8 cellular contexts compared by ENCODE assay signal in genomic region chr17:31859487-31860008, GRCh38. TPM values are rescaled to one million over a fixed set of nuclear protein-coding genes. Genes with fewer than 3 reads are reported as not detected.
DNase-seq lines count a peak whose midpoint lies in the region; ATAC-seq, FAIRE-seq and TF ChIP-seq lines count a peak whose summit lies in the region.

No MANE protein-coding gene starts in this region.

- H3K27ac Mint-ChIP-seq in activated T-helper 17 cell treated with anti-CD3 and anti-CD28 coated beads, Interleukin-2, amount 50 U/mL, for 72 hours: no peak overlapping the region

- H3K36me3 ChIP-seq in keratinocyte (ENCODE audit: control insufficient read depth in 2 of 2, extremely low read depth in 1 of 2, insufficient read depth in 2 of 2, low read length in 2 of 2) (peaks cover 2 to 7% of the 10 kb centered on the region in 2 experiments), tibial artery (peaks cover 23 to 49% (median 36%) of the 10 kb centered on the region in 3 donors)

- H3K4me3 ChIP-seq in keratinocyte (ENCODE audit: control insufficient read depth in 2 of 3, extremely low read depth in 1 of 3, insufficient read depth in 2 of 3, low read depth in 1 of 3, low read length in 3 of 3): peak overlapping the region in 2 of 3 experiments; percentile 31 to 65
- peak overlapping the region; percentile 57 to 95 for H3K4me3 ChIP-seq in tibial artery

- peaks cover 10% of the 10 kb centered on the region for H3K36me3 Mint-ChIP-seq in activated T-cell treated with anti-CD3 and anti-CD28 coated beads, Interleukin-2, amount 50 U/mL, for 4 hours (ENCODE audit: insufficient read depth)
- H3K36me3 Mint-ChIP-seq in activated T-helper 17 cell treated with anti-CD3 and anti-CD28 coated beads, Interleukin-2, amount 50 U/mL, for 72 hours (ENCODE audit: low read depth): peaks cover 44% of the 10 kb centered on the region

- intact Hi-C loops in tibial artery (cut with DNase I; ENCODE audit: low total_unique reads): loop anchor here (5.0 kb wide), 2 partner anchors 43 to 302 kb away; partner anchors contain the start of gene UTP6

- no peaks in the 10 kb centered on the region for H3K27me3 Mint-ChIP-seq in activated T-cell treated with anti-CD3 and anti-CD28 coated beads, Interleukin-2, amount 50 U/mL, for 4 hours (ENCODE audit: low read depth)
- H3K27me3 Mint-ChIP-seq in activated T-helper 17 cell treated with anti-CD3 and anti-CD28 coated beads, Interleukin-2, amount 50 U/mL, for 72 hours: no peaks in the 10 kb centered on the region

- H3K9ac ChIP-seq in keratinocyte (ENCODE audit: control insufficient read depth, extremely low read depth, insufficient read depth, low read length): peak overlapping the region; percentile 35

- H2AFZ ChIP-seq in keratinocyte (ENCODE audit: control insufficient read depth, low read length): peak overlapping the region; percentile 39

- peak overlapping the region; percentile 69 for H3K4me2 ChIP-seq in keratinocyte (ENCODE audit: control insufficient read depth, extremely low read depth, insufficient read depth, low read depth, low read length)

- peaks cover 19% of the 10 kb centered on the region for H3K4me1 Mint-ChIP-seq in activated T-cell treated with anti-CD3 and anti-CD28 coated beads, Interleukin-2, amount 50 U/mL, for 4 hours (ENCODE audit: low read depth)
- H3K4me1 Mint-ChIP-seq in activated T-helper 17 cell treated with anti-CD3 and anti-CD28 coated beads, Interleukin-2, amount 50 U/mL, for 72 hours: peaks cover 12% of the 10 kb centered on the region

- peak overlapping the region; percentile 34 for H3K27ac ChIP-seq in keratinocyte (ENCODE audit: control insufficient read depth, insufficient read depth, low read length)
- no peak overlapping the region for H3K27ac ChIP-seq in tibial artery
- no peak overlapping the region for H3K27ac ChIP-seq in substantia nigra (ENCODE audit: low read depth, low read length, poor library complexity, severe bottlenecking)

- no peak for TF ChIP-seq CTCF in keratinocyte (optimal IDR thresholded peaks at IDR 0.05 in 1 of 3, IDR thresholded peaks at IDR 0.05 in 1 of 3, conservative IDR thresholded peaks at IDR 0.05 in 1 of 3; ENCODE audit: extremely low read depth in 1 of 3, insufficient read depth in 2 of 3, low read length in 3 of 3)
- TF ChIP-seq CTCF in tibial artery (IDR thresholded peaks at IDR 0.05): no peak

- H3K79me2 ChIP-seq in keratinocyte (ENCODE audit: control insufficient read depth, insufficient read depth, low read length): peaks cover 2% of the 10 kb centered on the region

- H3K9me3 Mint-ChIP-seq in activated T-cell treated with anti-CD3 and anti-CD28 coated beads, Interleukin-2, amount 50 U/mL, for 4 hours: no peaks in the 10 kb centered on the region
- no peaks in the 10 kb centered on the region for H3K9me3 Mint-ChIP-seq in activated T-helper 17 cell treated with anti-CD3 and anti-CD28 coated beads, Interleukin-2, amount 50 U/mL, for 72 hours

- ATAC-seq in activated T-cell treated with anti-CD3 and anti-CD28 coated beads, Interleukin-2, amount 50 U/mL, for 4 hours: no peak
- ATAC-seq in activated T-helper 17 cell treated with anti-CD3 and anti-CD28 coated beads, Interleukin-2, amount 50 U/mL, for 72 hours (replicated peaks): no peak

- H3K27me3 ChIP-seq in keratinocyte (ENCODE audit: control insufficient read depth, extremely low read depth, insufficient read depth, low read length) (no peaks in the 10 kb centered on the region), tibial artery (no peaks in the 10 kb centered on the region)

- peak; percentile 60 for FAIRE-seq in keratinocyte (lab: Jason Lieb, UNC)

- no peak for DNase-seq in activated T-cell treated with anti-CD3 and anti-CD28 coated beads, Interleukin-2, amount 50 U/mL, for 4 hours
- DNase-seq in activated T-cell treated with anti-CD3 and anti-CD28 coated beads, Interleukin-2, amount 50 U/mL, for 1 hour: no peak
- DNase-seq in keratinocyte (ENCODE audit: low read depth, low spot score) (no peak), tibial artery (no peak), substantia nigra (lab: John Stamatoyannopoulos, UW) (no peak), RPMI8226 (no peak)
- no peak for DNase-seq in activated CD4-positive, CD25-positive, alpha-beta regulatory T cell (lab: John Stamatoyannopoulos, UW)

- H4K20me1 ChIP-seq in keratinocyte (ENCODE audit: control insufficient read depth, extremely low read depth, insufficient read depth, low read length): no peaks in the 10 kb centered on the region

- peak overlapping the region; percentile 84 for H3K4me3 Mint-ChIP-seq in activated T-cell treated with anti-CD3 and anti-CD28 coated beads, Interleukin-2, amount 50 U/mL, for 4 hours
- peak overlapping the region; percentile 60 for H3K4me3 Mint-ChIP-seq in activated T-helper 17 cell treated with anti-CD3 and anti-CD28 coated beads, Interleukin-2, amount 50 U/mL, for 72 hours

- dilution Hi-C loops in keratinocyte (cut with MboI; ENCODE audit: extremely low pct_ligation_motif_present, low sequenced_read_pairs): loop anchor here (25.0 kb wide), 1 partner anchor 422 kb away; no protein-coding TSS in a partner anchor

- H3K9me3 ChIP-seq in keratinocyte (ENCODE audit: control insufficient read depth, low read depth, low read length) (no peaks in the 10 kb centered on the region), tibial artery (no peaks in the 10 kb centered on the region)

- H3K9me1 ChIP-seq in keratinocyte (ENCODE audit: control insufficient read depth, extremely low read depth, insufficient read depth, low read length): no peaks in the 10 kb centered on the region

- peaks cover 13% of the 10 kb centered on the region for H3K4me1 ChIP-seq in keratinocyte (ENCODE audit: control insufficient read depth, extremely low read depth, insufficient read depth, low read length)
- peaks cover 0 to 29% (median 16%) of the 10 kb centered on the region in 4 donors for H3K4me1 ChIP-seq in tibial artery

RNA-seq across cellular contexts. Expression of gene COPRS, which starts 0.5 kb away (rescaled TPM):
- total RNA-seq in activated T-cell treated with anti-CD3 and anti-CD28 coated beads, Interleukin-2, amount 50 U/mL, for 4 hours: 10 to 100 TPM; 46.4 to 67.9 (median 58.9) TPM
- total RNA-seq in activated T-helper 17 cell treated with anti-CD3 and anti-CD28 coated beads, Interleukin-2, amount 50 U/mL, for 72 hours: 10 to 100 TPM; 29.5 to 41.6 TPM
- polyA plus RNA-seq in keratinocyte: 19.2 to 41.3 TPM (median 30.3 TPM) in 3 replicates
- 51.9 TPM for polyA plus RNA-seq in keratinocyte (2011; ENCODE audit: low read depth)
- 36.2 and 38.9 TPM in 2 replicates for polyA plus RNA-seq in keratinocyte (2011; cell fraction: cytosol; rRNA removed)
- 13.9 and 14.8 TPM in 2 replicates for polyA plus RNA-seq in keratinocyte (2011; cell fraction: nucleus; rRNA removed)
- 31.9 and 38.4 TPM in 2 replicates for polyA plus RNA-seq in keratinocyte (2012; ENCODE audit: low replicate concordance)
- 8.0 to 26.7 TPM (median 19.1 TPM) in 3 replicates for polyA minus RNA-seq in keratinocyte
- polyA minus RNA-seq in keratinocyte (2011; cell fraction: cytosol; rRNA and poly(A)+ RNA removed): 22.8 TPM
- 2.6 and 4.1 TPM in 2 replicates for polyA minus RNA-seq in keratinocyte (2011; cell fraction: nucleus; rRNA and poly(A)+ RNA removed)

RNA-seq across cellular contexts. Expression of gene UTP6, which starts 42.0 kb away (rescaled TPM):
- 100 to 1,000 TPM; 174 to 194 (median 184) TPM for total RNA-seq in activated T-cell treated with anti-CD3 and anti-CD28 coated beads, Interleukin-2, amount 50 U/mL, for 4 hours
- total RNA-seq in activated T-helper 17 cell treated with anti-CD3 and anti-CD28 coated beads, Interleukin-2, amount 50 U/mL, for 72 hours: 100 to 1,000 TPM in 1 of 2 donors, 10 to 100 TPM in 1; 77.8 to 112 TPM
- polyA plus RNA-seq in keratinocyte: 32.5 to 82.9 TPM (median 35.8 TPM) in 3 replicates
- 132 TPM for polyA plus RNA-seq in keratinocyte (2011; ENCODE audit: low read depth)
- 21.8 and 42.7 TPM in 2 replicates for polyA plus RNA-seq in keratinocyte (2011; cell fraction: cytosol; rRNA removed)
- polyA plus RNA-seq in keratinocyte (2011; cell fraction: nucleus; rRNA removed): 53.5 and 82.2 TPM in 2 replicates
- 54.6 and 72.7 TPM in 2 replicates for polyA plus RNA-seq in keratinocyte (2012; ENCODE audit: low replicate concordance)
- polyA minus RNA-seq in keratinocyte: 3.0 to 29.2 TPM (median 8.6 TPM) in 3 replicates
- polyA minus RNA-seq in keratinocyte (2011; cell fraction: cytosol; rRNA and poly(A)+ RNA removed): 10.7 TPM
- 10.0 and 25.0 TPM in 2 replicates for polyA minus RNA-seq in keratinocyte (2011; cell fraction: nucleus; rRNA and poly(A)+ RNA removed)
